8 cellular contexts compared by ENCODE assay signal in the genomic region with DNA sequence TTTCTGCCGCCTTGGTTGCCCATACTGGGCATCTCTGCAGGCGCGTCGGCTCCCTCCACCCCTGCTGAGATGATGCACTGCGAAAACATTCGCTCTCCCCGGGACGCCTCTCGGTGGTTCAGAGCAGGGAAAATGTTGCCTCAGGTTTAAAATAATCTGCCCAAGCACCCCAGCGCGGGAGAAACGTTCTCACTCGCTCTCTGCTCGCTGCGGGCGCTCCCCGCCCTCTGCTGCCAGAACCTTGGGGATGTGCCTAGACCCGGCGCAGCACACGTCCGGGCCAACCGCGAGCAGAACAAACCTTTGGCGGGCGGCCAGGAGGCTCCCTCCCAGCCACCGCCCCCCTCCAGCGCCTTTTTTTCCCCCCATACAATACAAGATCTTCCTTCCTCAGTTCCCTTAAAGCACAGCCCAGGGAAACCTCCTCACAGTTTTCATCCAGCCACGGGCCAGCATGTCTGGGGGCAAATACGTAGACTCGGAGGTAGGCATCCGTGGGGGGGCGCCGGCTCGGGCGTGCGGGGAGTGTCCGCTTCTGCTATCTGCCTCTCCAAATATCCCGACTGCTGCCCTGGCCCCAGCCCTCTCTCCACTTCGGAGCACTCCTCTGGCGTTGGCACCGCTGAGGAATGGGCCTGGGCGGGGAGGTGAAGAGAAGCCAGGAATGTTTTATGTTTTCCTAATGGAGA. TPM values are rescaled to one million over a fixed set of nuclear protein-coding genes. Genes with fewer than 3 reads are reported as not detected.
DNase-seq lines count a peak whose midpoint lies in the region; ATAC-seq, FAIRE-seq and TF ChIP-seq lines count a peak whose summit lies in the region.

A gene with protein sequence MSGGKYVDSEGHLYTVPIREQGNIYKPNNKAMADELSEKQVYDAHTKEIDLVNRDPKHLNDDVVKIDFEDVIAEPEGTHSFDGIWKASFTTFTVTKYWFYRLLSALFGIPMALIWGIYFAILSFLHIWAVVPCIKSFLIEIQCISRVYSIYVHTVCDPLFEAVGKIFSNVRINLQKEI (plus strand): TSS at position 428 of the 689 bp plus-strand sequence. CDS start 27 bp downstream, at position 455.

- H3K27ac ChIP-seq in HUES64 (ENCODE audit: low read depth, low read length) (peak within 1 kb of the TSS; percentile 74), ectodermal cell (ENCODE audit: insufficient read depth, low read depth, low read length, poor library complexity, severe bottlenecking) (no peak within 1 kb of the TSS), HepG2 (ENCODE audit: extremely low read length, insufficient read depth, low read length) (no peak within 1 kb of the TSS)

- WGBS in HUES64 = under 1% methylated on average over 42 of the region's 42 CpGs
- WGBS in ectodermal cell, 2 experiments = 0 to 1% methylated on average over 42 of the region's 42 CpGs
- WGBS in HepG2 (ENCODE audit: low lambda C conversion rate) = 6% methylated on average over 19 of the region's 42 CpGs

- peaks cover 7% of the 10 kb centered on the region; the same call in 1 of the 2 replicates for H3K36me3 ChIP-seq in HUES64 (ENCODE audit: insufficient read depth, low read length)
- no peaks in the 10 kb centered on the region for H3K36me3 ChIP-seq in ectodermal cell (ENCODE audit: control insufficient read depth, insufficient read depth, low read length)
- H3K36me3 ChIP-seq in HepG2 (replicated peaks in 1 of 2; ENCODE audit: control insufficient read depth in 1 of 2, insufficient read depth in 2 of 2, low read length in 2 of 2) = no peaks in the 10 kb centered on the region

- peak within 1 kb of the TSS; percentile 93 for H3K4me2 ChIP-seq in HepG2 (ENCODE audit: low read depth, low read length)

- TF ChIP-seq CTCF in HepG2 (CRISPR knock-in tag; IDR thresholded peaks at IDR 0.05) = 0 out of 2 replicates have a peak, but pooled peaks have one; percentile 4

- in situ Hi-C loops in HepG2 (cut with HindIII; ENCODE audit: extremely low pct_ligation_motif_present, low pct_unique_long_range_greater_than_20kb) = loop anchor here (5.0 to 10.0 kb wide), 2 partner anchors 267 to 350 kb away; no protein-coding TSS in a partner anchor

- intact Hi-C loops in HepG2 (cut with micrococcal nuclease; ENCODE audit: unreplicated experiment) = loop anchor here (5.0 to 10.0 kb wide), 3 partner anchors 280 to 387 kb away; no protein-coding TSS in a partner anchor

- ATAC-seq in HepG2 = peak; percentile 42

- H3K4me1 ChIP-seq in HUES64 (ENCODE audit: insufficient read depth, low read length) (peaks cover 54% of the 10 kb centered on the region), ectodermal cell (ENCODE audit: control insufficient read depth, insufficient read depth, low read length) (peaks cover 5% of the 10 kb centered on the region), HepG2 (ENCODE audit: insufficient read depth, low read length) (peaks cover 21% of the 10 kb centered on the region)

- H3K9me3 ChIP-seq in HUES64 (ENCODE audit: insufficient read depth, low read depth, low read length) = no peaks in the 10 kb centered on the region
- H3K9me3 ChIP-seq in ectodermal cell (ENCODE audit: control insufficient read depth, low read length) = no peaks in the 10 kb centered on the region
- H3K9me3 ChIP-seq in HepG2 (ENCODE audit: low read length) = no peaks in the 10 kb centered on the region

- no peak within 1 kb of the TSS for H2AFZ ChIP-seq in HepG2 (ENCODE audit: low read length)

- FAIRE-seq in HepG2 (lab: Jason Lieb, UNC) = no peak

- H3K79me2 ChIP-seq in HepG2 (ENCODE audit: insufficient read depth, low read length) = no peaks in the 10 kb centered on the region

- no peaks in the 10 kb centered on the region for H4K20me1 ChIP-seq in HepG2 (ENCODE audit: insufficient read depth, low read length)

- TF ChIP-seq POLR2A in HepG2 (IDR thresholded peaks at IDR 0.05; ENCODE audit: insufficient read depth in 1 of 2, low read depth in 2 of 2, low read length in 2 of 2) = no peak

- no TSS peak for BruUV-seq in HepG2 (replicated peaks; lab: Mats Ljungman, UMichigan)

- TF ChIP-seq RAD21 in HepG2 (CRISPR knock-in tag; IDR thresholded peaks at IDR 0.05) = no peak

- POLR2A ChIA-PET in HepG2 (lab: Yijun Ruan, JAX) = no interaction called here

- H3K4me3 ChIP-seq in GM08714 (ENCODE audit: low read length) = peak within 1 kb of the TSS; percentile 53
- peak within 1 kb of the TSS; percentile 71 for H3K4me3 ChIP-seq in HUES64 (ENCODE audit: low read length)
- peak within 1 kb of the TSS; percentile 47 for H3K4me3 ChIP-seq in ectodermal cell (ENCODE audit: insufficient read depth, low read depth, low read length)
- peak within 1 kb of the TSS; percentile 46 to 70 (median 53) for H3K4me3 ChIP-seq in HepG2 (replicated peaks in 1 of 3; ENCODE audit: insufficient read depth in 1 of 3, low read depth in 2 of 3, low read length in 3 of 3)

- DNase-seq in activated CD4-positive, alpha-beta T cell treated with anti-CD3 and anti-CD28 coated beads for 48 hours = peak; percentile 52
- DNase-seq in HepG2 (ENCODE audit: low spot score) (no peak), KG1 (lab: John Stamatoyannopoulos, UW) (no peak), NK-92 (lab: John Stamatoyannopoulos, UW; ENCODE audit: unreplicated experiment) (no peak)
- peak; percentile 27 for DNase-seq in stimulated activated CD4-positive, alpha-beta T cell treated with anti-CD3 and anti-CD28 coated beads, Interleukin-4, amount 100 ng/mL, for 1 hour

- H3K9ac ChIP-seq in HUES64 (ENCODE audit: low read depth, low read length) (peak within 1 kb of the TSS; percentile 77), HepG2 (ENCODE audit: insufficient read depth, low read depth, low read length) (no peak within 1 kb of the TSS)

- peaks cover 31% of the 10 kb centered on the region for H3K27me3 ChIP-seq in HUES64 (ENCODE audit: insufficient read depth, low read length)
- H3K27me3 ChIP-seq in ectodermal cell (ENCODE audit: control insufficient read depth, insufficient read depth, low read length, poor library complexity, severe bottlenecking) = peaks cover 53% of the 10 kb centered on the region
- H3K27me3 ChIP-seq in HepG2 (ENCODE audit: control insufficient read depth in 1 of 2, insufficient read depth in 2 of 2, low read length in 2 of 2) = peaks cover 9 to 47% of the 10 kb centered on the region in 2 experiments

- CTCF ChIA-PET in HepG2 (lab: Yijun Ruan, JAX; ENCODE audit: low intra/inter-chr PET ratio, low total read pairs) = interaction anchor here (2.1 kb wide), 1 partner anchor 266 kb away, joined by 17 read pairs; no protein-coding TSS in a partner anchor

- TF ChIP-seq EP300 in HepG2 (IDR thresholded peaks at IDR 0.05; ENCODE audit: low read depth in 2 of 2, low read length in 2 of 2) (no peak), HepG2 (CRISPR knock-in tag; IDR thresholded peaks at IDR 0.05; ENCODE audit: borderline replicate concordance) (no peak)

TF ChIP-seq in HepG2, 621 proteins besides CTCF, POLR2A, EP300 and RAD21 (continues in another document):
- TF ChIP-seq ZNF18 (CRISPR knock-in tag; IDR thresholded peaks at IDR 0.05; ENCODE audit: insufficient replicate concordance) (no peak), HNRNPLL (IDR thresholded peaks at IDR 0.05; ENCODE audit: low read depth, low read length, poor library complexity, severe bottlenecking) (peak; percentile 19), HOXA3 (CRISPR knock-in tag; IDR thresholded peaks at IDR 0.05) (no peak)

RNA-seq across cellular contexts. Expression of the gene that starts here (rescaled TPM):
- polyA plus RNA-seq in HUES64 (2013, experiment 1 of 2) = 14.7 TPM
- 12.9 TPM for polyA plus RNA-seq in HUES64 (2013, experiment 2 of 2)
- 6.4 TPM for polyA plus RNA-seq in ectodermal cell (2013, experiment 1 of 4)
- 4.1 TPM for polyA plus RNA-seq in ectodermal cell (2013, experiment 2 of 4)
- polyA plus RNA-seq in ectodermal cell (2013, experiment 3 of 4) = 3.8 TPM
- 4.7 TPM for polyA plus RNA-seq in ectodermal cell (2013, experiment 4 of 4)
- total RNA-seq in HepG2 (2016; rRNA removed; fragmentation: Illumina TruSeq; extraction: Trizol) = not detected in 2 replicates
- not detected in 2 replicates for total RNA-seq in HepG2 (2016; cell fraction: cytosol; rRNA removed; fragmentation: Illumina TruSeq; extraction: Trizol; ENCODE audit: low read depth)
- not detected in 2 replicates for total RNA-seq in HepG2 (2016; cell fraction: insoluble cytoplasmic fraction; rRNA removed; fragmentation: Illumina TruSeq; extraction: Trizol)
- total RNA-seq in HepG2 (2016; cell fraction: membrane; rRNA removed; fragmentation: Illumina TruSeq; extraction: Trizol) = not detected in 2 replicates
- not detected in 2 replicates for total RNA-seq in HepG2 (2016; cell fraction: nucleus; rRNA removed; fragmentation: Illumina TruSeq; extraction: Trizol)
- 0.08 and 0.40 TPM in 2 replicates for polyA plus RNA-seq in HepG2 (2011; rRNA removed)
- 0.10 and 0.36 TPM in 2 replicates for polyA plus RNA-seq in HepG2 (2011; cell fraction: cytosol; rRNA removed)
- polyA plus RNA-seq in HepG2 (2011; cell fraction: nucleus; rRNA removed) = 0.10 TPM in 1 of 2 replicates, not detected in the other
- 0.13 TPM in 1 of 2 replicates, not detected in the other for polyA plus RNA-seq in HepG2 (2012)
- polyA plus RNA-seq in HepG2 (2016; cell fraction: cytosol; fragmentation: Illumina TruSeq; extraction: Trizol; ENCODE audit: low read depth) = not detected in 2 replicates
- polyA plus RNA-seq in HepG2 (2016; cell fraction: insoluble cytoplasmic fraction; fragmentation: Illumina TruSeq; extraction: Trizol; ENCODE audit: low read depth) = not detected in 2 replicates
- polyA plus RNA-seq in HepG2 (2016; cell fraction: membrane; fragmentation: Illumina TruSeq; extraction: Trizol; ENCODE audit: low read depth) = not detected in 2 replicates
- not detected in 2 replicates for polyA plus RNA-seq in HepG2 (2016; cell fraction: nucleus; fragmentation: Illumina TruSeq; extraction: Trizol; ENCODE audit: insufficient read depth, low read depth)
- 31.2 TPM in 1 of 2 replicates, not detected in the other for polyA minus RNA-seq in HepG2 (2011; rRNA and poly(A)+ RNA removed; ENCODE audit: low replicate concordance)
- not detected in 2 replicates for polyA minus RNA-seq in HepG2 (2011; cell fraction: cytosol; rRNA and poly(A)+ RNA removed)
- not detected in 2 replicates for polyA minus RNA-seq in HepG2 (2011; cell fraction: nucleus; rRNA and poly(A)+ RNA removed)

Comparison
In these comparisons a context has a peak if more than half of its experiments do, and no peak if none do; other contexts are left out.
1. DNase-seq: peak in activated CD4-positive, alpha-beta T cell treated with anti-CD3 and anti-CD28 coated beads for 48 hours (single experiment) and stimulated activated CD4-positive, alpha-beta T cell treated with anti-CD3 and anti-CD28 coated beads, Interleukin-4, amount 100 ng/mL, for 1 hour (single experiment); none in HepG2 (single experiment), KG1 (single experiment) and NK-92 (single experiment).
2. Peak in every context shown above with its lines, with median percentiles within 50 percentile points of each other: H3K4me3 ChIP-seq.